ENCODE assay signal across 1 cellular context in the genomic region with DNA sequence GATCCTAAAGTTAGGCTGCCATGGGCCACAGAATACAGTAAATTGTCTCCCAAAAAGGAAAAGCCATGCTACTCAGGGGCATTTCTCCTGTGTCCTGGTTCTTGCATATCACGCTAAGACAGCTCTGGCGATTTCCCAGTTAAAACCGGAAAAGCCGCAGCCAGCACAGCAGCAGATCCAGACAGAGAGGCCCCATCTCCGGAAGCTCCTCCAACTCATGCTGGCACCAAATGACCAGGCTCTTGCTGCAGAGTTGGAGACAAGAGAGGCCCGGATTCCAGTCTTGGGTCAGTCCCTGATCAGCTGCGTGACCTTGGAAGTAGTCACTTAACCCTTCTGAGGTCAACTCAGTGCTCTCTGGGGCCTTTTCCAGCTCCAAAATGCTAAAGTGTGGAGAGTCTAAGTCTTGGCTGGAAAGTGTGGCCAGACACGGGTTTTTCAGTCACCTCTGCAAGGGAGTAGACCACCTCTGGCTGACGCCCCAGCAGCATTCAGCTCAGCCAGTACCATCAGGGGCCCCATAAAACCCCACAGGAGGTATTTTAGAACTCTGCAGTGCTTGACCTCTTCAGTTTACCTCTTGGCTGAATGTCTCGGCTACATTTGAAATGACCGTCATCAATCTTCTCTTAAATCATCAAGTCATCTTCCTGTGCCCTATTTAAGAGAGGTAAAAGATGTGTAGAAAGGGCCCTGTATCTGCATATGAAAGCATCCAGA.
TF ChIP-seq lines count a peak whose summit lies in the region.

No MANE protein-coding gene starts in this region.

TF ChIP-seq in GM23338, 12 proteins besides CTCF, POLR2A, EP300 and RAD21 (continued from another document):
- no peak for TF ChIP-seq ZNF331 (CRISPR knock-in tag; IDR thresholded peaks at IDR 0.05; ENCODE audit: low read depth)
- no peak for TF ChIP-seq EZH2phosphoT487 (IDR thresholded peaks at IDR 0.05; ENCODE audit: unreplicated experiment)
